Comparison of ENCODE assay signal across 1 cellular context in genomic region chr6:31567531-31568370, GRCh38.
TF ChIP-seq lines count a peak whose summit lies in the region.

No MANE protein-coding gene starts in this region.

TF ChIP-seq in HepG2, 621 proteins besides CTCF, POLR2A, EP300 and RAD21:
- 0 out of 2 replicates have a peak, but pooled peaks have one; percentile 12 for TF ChIP-seq ATF7 (IDR thresholded peaks at IDR 0.05)
- no peak for TF ChIP-seq ATF7 (CRISPR knock-in tag; IDR thresholded peaks at IDR 0.05)
- peak; percentile 87 to 89 for TF ChIP-seq MAFK (conservative IDR thresholded peaks at IDR 0.05 in 1 of 2, IDR thresholded peaks at IDR 0.05 in 1 of 2; ENCODE audit: low read length in 2 of 2)
- no peak for TF ChIP-seq ZNF33A (CRISPR knock-in tag; IDR thresholded peaks at IDR 0.05; ENCODE audit: borderline replicate concordance)
- TF ChIP-seq EED (CRISPR knock-in tag; IDR thresholded peaks at IDR 0.05) = no peak
- TF ChIP-seq MAFF (IDR thresholded peaks at IDR 0.05; ENCODE audit: low read depth, low read length) = peak; percentile 79
- TF ChIP-seq HOXA3 (CRISPR knock-in tag; IDR thresholded peaks at IDR 0.05) = no peak
- no peak for TF ChIP-seq ELF1 (CRISPR knock-in tag; IDR thresholded peaks at IDR 0.05)
- TF ChIP-seq ZFP37 (CRISPR knock-in tag; IDR thresholded peaks at IDR 0.05; ENCODE audit: borderline replicate concordance) = no peak
- TF ChIP-seq ZSCAN25 (CRISPR knock-in tag; IDR thresholded peaks at IDR 0.05) = peak; percentile 97
- 0 out of 2 replicates have a peak, but pooled peaks have one; percentile 10 for TF ChIP-seq CREB1 (IDR thresholded peaks at IDR 0.05)
- no peak for TF ChIP-seq CREB1 (CRISPR knock-in tag; IDR thresholded peaks at IDR 0.05)
- TF ChIP-seq JUNB (CRISPR knock-in tag; IDR thresholded peaks at IDR 0.05; ENCODE audit: borderline replicate concordance) = 0 out of 2 replicates have a peak, but pooled peaks have one; percentile 6
- TF ChIP-seq, protein P1, sequence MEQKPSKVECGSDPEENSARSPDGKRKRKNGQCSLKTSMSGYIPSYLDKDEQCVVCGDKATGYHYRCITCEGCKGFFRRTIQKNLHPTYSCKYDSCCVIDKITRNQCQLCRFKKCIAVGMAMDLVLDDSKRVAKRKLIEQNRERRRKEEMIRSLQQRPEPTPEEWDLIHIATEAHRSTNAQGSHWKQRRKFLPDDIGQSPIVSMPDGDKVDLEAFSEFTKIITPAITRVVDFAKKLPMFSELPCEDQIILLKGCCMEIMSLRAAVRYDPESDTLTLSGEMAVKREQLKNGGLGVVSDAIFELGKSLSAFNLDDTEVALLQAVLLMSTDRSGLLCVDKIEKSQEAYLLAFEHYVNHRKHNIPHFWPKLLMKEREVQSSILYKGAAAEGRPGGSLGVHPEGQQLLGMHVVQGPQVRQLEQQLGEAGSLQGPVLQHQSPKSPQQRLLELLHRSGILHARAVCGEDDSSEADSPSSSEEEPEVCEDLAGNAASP (CRISPR knock-in tag; IDR thresholded peaks at IDR 0.05; ENCODE audit: borderline replicate concordance) = no peak
- peak; percentile 45; the same call in 1 of the 2 replicates for TF ChIP-seq ZNF121 (CRISPR knock-in tag; IDR thresholded peaks at IDR 0.05)
